ENCODE assay signal across 1 cellular context in genomic region chr9:136591191-136591752, GRCh38.
TF ChIP-seq lines count a peak whose summit lies in the region.

No MANE protein-coding gene starts in this region.

TF ChIP-seq in H1, 55 proteins besides CTCF, POLR2A, EP300 and RAD21:
- TF ChIP-seq HDAC2 (IDR thresholded peaks at IDR 0.05; ENCODE audit: borderline replicate concordance in 1 of 2, low read depth in 2 of 2, low read length in 2 of 2) (no peak), CEBPB (IDR thresholded peaks at IDR 0.05; ENCODE audit: low read depth, low read length) (no peak), CREB1 (IDR thresholded peaks at IDR 0.05) (no peak), KDM5A (IDR thresholded peaks at IDR 0.05; ENCODE audit: low read length) (no peak), TEAD4 (IDR thresholded peaks at IDR 0.05; ENCODE audit: low read depth, low read length) (no peak), SUZ12 (IDR thresholded peaks at IDR 0.05; ENCODE audit: low read length) (no peak), BACH1 (IDR thresholded peaks at IDR 0.05; ENCODE audit: low read length) (no peak), YY1 (IDR thresholded peaks at IDR 0.05; ENCODE audit: low read depth, low read length) (no peak), JUN (IDR thresholded peaks at IDR 0.05; ENCODE audit: low read depth, low read length) (no peak), POU5F1 (IDR thresholded peaks at IDR 0.05; ENCODE audit: low read depth, low read length) (no peak), PHF8 (conservative IDR thresholded peaks at IDR 0.05; ENCODE audit: low read depth, low read length) (no peak), SIN3A (conservative IDR thresholded peaks at IDR 0.05 in 1 of 2, IDR thresholded peaks at IDR 0.05 in 1 of 2; ENCODE audit: low read depth in 1 of 2, low read length in 2 of 2) (no peak), CHD2 (IDR thresholded peaks at IDR 0.05; ENCODE audit: low read length) (no peak), ZNF274 (IDR thresholded peaks at IDR 0.05; ENCODE audit: borderline replicate concordance, extremely low read depth, low read length) (no peak), CBX5 (IDR thresholded peaks at IDR 0.05; ENCODE audit: low read depth, low read length) (no peak), EGR1 (IDR thresholded peaks at IDR 0.05; ENCODE audit: borderline replicate concordance, low read depth, low read length) (no peak), TAF1 (IDR thresholded peaks at IDR 0.05; ENCODE audit: low read depth, low read length) (no peak), CBX8 (IDR thresholded peaks at IDR 0.05; ENCODE audit: borderline replicate concordance, low read depth, low read length) (no peak)
- TF ChIP-seq, protein P1, sequence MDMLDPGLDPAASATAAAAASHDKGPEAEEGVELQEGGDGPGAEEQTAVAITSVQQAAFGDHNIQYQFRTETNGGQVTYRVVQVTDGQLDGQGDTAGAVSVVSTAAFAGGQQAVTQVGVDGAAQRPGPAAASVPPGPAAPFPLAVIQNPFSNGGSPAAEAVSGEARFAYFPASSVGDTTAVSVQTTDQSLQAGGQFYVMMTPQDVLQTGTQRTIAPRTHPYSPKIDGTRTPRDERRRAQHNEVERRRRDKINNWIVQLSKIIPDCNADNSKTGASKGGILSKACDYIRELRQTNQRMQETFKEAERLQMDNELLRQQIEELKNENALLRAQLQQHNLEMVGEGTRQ (IDR thresholded peaks at IDR 0.05; ENCODE audit: low read length) = no peak
- TF ChIP-seq, protein P2, sequence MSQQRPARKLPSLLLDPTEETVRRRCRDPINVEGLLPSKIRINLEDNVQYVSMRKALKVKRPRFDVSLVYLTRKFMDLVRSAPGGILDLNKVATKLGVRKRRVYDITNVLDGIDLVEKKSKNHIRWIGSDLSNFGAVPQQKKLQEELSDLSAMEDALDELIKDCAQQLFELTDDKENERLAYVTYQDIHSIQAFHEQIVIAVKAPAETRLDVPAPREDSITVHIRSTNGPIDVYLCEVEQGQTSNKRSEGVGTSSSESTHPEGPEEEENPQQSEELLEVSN (IDR thresholded peaks at IDR 0.05) = no peak
